Comparison of ENCODE assay signal across 7 cellular contexts in the genomic region with DNA sequence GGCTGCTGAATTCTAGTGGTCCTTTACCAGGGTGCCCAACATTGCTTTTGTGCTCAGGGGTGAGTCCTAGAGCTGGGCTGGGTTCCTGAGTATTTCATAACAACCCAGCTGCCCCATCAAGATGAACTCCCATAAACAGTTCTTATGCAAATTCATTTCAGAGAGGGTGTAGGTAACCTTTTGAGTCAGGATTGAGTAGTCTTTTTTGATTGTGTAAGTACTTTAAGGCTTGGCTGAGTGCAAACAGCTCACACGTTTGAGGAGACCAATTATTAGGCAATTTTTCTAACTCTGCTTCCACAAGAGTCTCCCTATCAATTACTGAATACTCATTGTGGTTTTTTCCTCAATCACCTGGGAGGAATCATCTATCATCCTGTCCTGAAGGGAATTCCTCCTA.
DNase-seq lines count a peak whose midpoint lies in the region; TF ChIP-seq lines count a peak whose summit lies in the region.
"Not testable (repeated sequence)": the region's sequence is repeated elsewhere in the genome, so short reads cannot be mapped to it uniquely, and the experiment has no call there.

No MANE protein-coding gene starts in this region.

- in situ Hi-C loops in mammary epithelial cell (cut with MboI; ENCODE audit: low sequenced_read_pairs in 2 of 2) = not testable (repeated sequence)

- POLR2A ChIA-PET in PC-9 (lab: Charles Lee; ENCODE audit: unreplicated experiment) = not testable (repeated sequence)

- not testable (repeated sequence) for H3K9me2 ChIP-seq in PC-9 (ENCODE audit: insufficient read depth)

- not testable (repeated sequence) for H3K79me2 ChIP-seq in PC-9 (ENCODE audit: low read depth); mammary epithelial cell (ENCODE audit: insufficient read depth, low read length)

- not testable (repeated sequence) for H3K4me3 ChIP-seq in PC-9; mammary epithelial cell (replicated peaks in 1 of 3; ENCODE audit: insufficient read depth in 1 of 3, low read depth in 2 of 3, low read length in 3 of 3); fibroblast of mammary gland (ENCODE audit: control insufficient read depth, low read depth, low read length)

- H3K4me3 Mint-ChIP-seq in progenitor cell of endocrine pancreas (ENCODE audit: low read depth) = not testable (repeated sequence)

- not testable (repeated sequence) for H3K9me3 ChIP-seq in PC-9 (ENCODE audit: insufficient read depth, low read depth); mammary epithelial cell (replicated peaks; ENCODE audit: insufficient read depth, low read length)

- H3K4me1 ChIP-seq in PC-9 (replicated peaks; ENCODE audit: insufficient read depth) = peaks cover 29% of the 10 kb centered on the region
- H3K4me1 ChIP-seq in mammary epithelial cell (ENCODE audit: insufficient read depth, low read length) = not testable (repeated sequence)

- CTCF ChIA-PET in PC-9 (lab: Charles Lee); mammary epithelial cell (lab: Charles Lee; ENCODE audit: low non-redundant PET): not testable (repeated sequence)

- H3F3A ChIP-seq in PC-9 (ENCODE audit: insufficient read depth, low read depth) = not testable (repeated sequence)

- not testable (repeated sequence) for H3K27me3 Mint-ChIP-seq in progenitor cell of endocrine pancreas

- H3K4me1 Mint-ChIP-seq in progenitor cell of endocrine pancreas (ENCODE audit: low read depth) = peaks cover 29% of the 10 kb centered on the region

- peak overlapping the region; percentile 0; the same call in 1 of the 2 replicates for H3K4me2 ChIP-seq in PC-9
- not testable (repeated sequence) for H3K4me2 ChIP-seq in mammary epithelial cell (ENCODE audit: insufficient read depth, low read depth, low read length)

- H3K36me3 Mint-ChIP-seq in progenitor cell of endocrine pancreas (ENCODE audit: insufficient read depth) = not testable (repeated sequence)

- not testable (repeated sequence) for H3K27me3 ChIP-seq in PC-9 (ENCODE audit: insufficient read depth, low read depth); mammary epithelial cell (ENCODE audit: insufficient read depth, low read length)

- TF ChIP-seq CTCF in PC-9 (conservative IDR thresholded peaks at IDR 0.05); mammary epithelial cell (conservative IDR thresholded peaks at IDR 0.05 in 1 of 2, IDR thresholded peaks at IDR 0.05 in 1 of 2; ENCODE audit: extremely low read depth in 1 of 2, insufficient read depth in 1 of 2, low read depth in 1 of 2, low read length in 2 of 2); fibroblast of mammary gland (conservative IDR thresholded peaks at IDR 0.05; ENCODE audit: control insufficient read depth, insufficient read depth, low read depth, low read length); progenitor cell of endocrine pancreas (IDR thresholded peaks at IDR 0.05; ENCODE audit: unreplicated experiment): not testable (repeated sequence)

- WGBS in mammary epithelial cell (ENCODE audit: low coverage, missing lambda C conversion rate) = 0% methylated on average over 1 of the region's 1 CpG

- H3K27ac Mint-ChIP-seq in progenitor cell of endocrine pancreas = peak overlapping the region; percentile 18

- intact Hi-C loops in PC-9 (cut with micrococcal nuclease; ENCODE audit: unreplicated experiment); mammary epithelial cell (cut with micrococcal nuclease): not testable (repeated sequence)

- not testable (repeated sequence) for H3K9me3 Mint-ChIP-seq in progenitor cell of endocrine pancreas (ENCODE audit: low read depth)

- H2AFZ ChIP-seq in PC-9; mammary epithelial cell (ENCODE audit: low read depth, low read length): not testable (repeated sequence)

- H3K9ac ChIP-seq in mammary epithelial cell (ENCODE audit: insufficient read depth, low read length) = not testable (repeated sequence)

- H3K36me3 ChIP-seq in PC-9 (ENCODE audit: low read depth); mammary epithelial cell (ENCODE audit: insufficient read depth, low read length): not testable (repeated sequence)

- DNase-seq in DMS79 (lab: John Stamatoyannopoulos, UW) (peak; percentile 2), NCI-H1417 (lab: John Stamatoyannopoulos, UW) (peak in 2 of 3 experiments; percentile 24 to 66), NCI-H510A treated with DMSO at 0.1 percent for 48 hours (lab: John Stamatoyannopoulos, UW) (peak; percentile 11), PC-9 (peak in 1 of 2 experiments; percentile 82), mammary epithelial cell (peak; percentile 72), fibroblast of mammary gland (ENCODE audit: low read depth) (peak; percentile 28)
- DNase-seq in progenitor cell of endocrine pancreas (ENCODE audit: low spot score, unreplicated experiment) = not testable (repeated sequence)

- dilution Hi-C loops in mammary epithelial cell (cut with HindIII; ENCODE audit: low sequenced_read_pairs) = not testable (repeated sequence)

- not testable (repeated sequence) for BruUV-seq in PC-9 (replicated peaks; lab: Mats Ljungman, UMichigan); mammary epithelial cell (replicated peaks; lab: Mats Ljungman, UMichigan)

- not testable (repeated sequence) for H4K20me1 ChIP-seq in PC-9 (ENCODE audit: insufficient read depth); mammary epithelial cell (ENCODE audit: insufficient read depth, low read length)

- not testable (repeated sequence) for H3K27ac ChIP-seq in PC-9; mammary epithelial cell (ENCODE audit: insufficient read depth, low read depth, low read length)
